In the genomic region with DNA sequence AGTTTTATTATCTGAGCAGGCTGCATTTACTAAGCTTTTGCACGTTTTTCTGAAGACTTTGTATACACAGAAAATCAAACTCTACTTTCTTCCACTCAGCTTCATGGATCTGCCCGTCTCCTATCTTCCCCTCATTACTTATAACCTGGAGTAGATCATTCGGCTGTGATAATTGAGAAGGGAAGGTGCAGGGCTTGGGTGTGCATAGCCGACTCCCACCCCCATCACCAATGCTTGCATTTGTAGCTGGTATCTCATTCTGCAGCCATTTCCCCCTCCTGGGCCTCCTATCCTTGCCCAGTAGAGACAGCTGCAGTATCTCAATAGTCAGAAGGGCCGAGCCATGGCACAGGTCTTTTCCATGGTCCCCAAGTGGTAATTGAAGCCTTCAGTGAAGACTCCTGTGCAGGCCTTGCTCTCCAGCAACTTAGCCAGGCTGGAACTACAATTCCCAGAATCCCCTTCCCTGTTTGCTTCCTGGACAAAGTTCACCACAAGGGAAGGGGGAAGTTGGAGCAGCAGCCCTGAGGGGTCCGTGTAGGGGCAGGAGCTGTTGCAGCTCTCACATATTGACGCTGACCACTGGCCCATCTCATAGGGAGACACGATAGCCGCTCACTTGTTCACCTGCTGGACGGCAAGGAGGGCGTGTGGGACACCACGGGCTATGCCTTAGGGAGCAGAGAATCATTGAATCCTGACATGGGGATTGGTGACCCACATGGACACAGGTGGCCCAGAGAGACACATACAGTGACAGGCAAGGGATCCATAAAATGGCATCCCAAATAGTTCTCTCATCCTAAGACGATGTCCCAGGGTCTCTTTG, we compare ENCODE assay signal across 9 cellular contexts. TPM values are rescaled to one million over a fixed set of nuclear protein-coding genes. Genes with fewer than 3 reads are reported as not detected.
DNase-seq lines count a peak whose midpoint lies in the region; ATAC-seq and TF ChIP-seq lines count a peak whose summit lies in the region.
"Had no signal": no experiment of that assay in that cellular context is flagged by ENCODE, and none has a peak within 500 bp of the region (broad histone marks: within the 10 kb centered on the region; RNA-seq: fewer than 3 reads in every experiment).

No MANE protein-coding gene starts in this region.

- no peaks in the 10 kb centered on the region for H3K36me3 ChIP-seq in Caco-2 (ENCODE audit: control insufficient read depth, insufficient read depth, low read length)
- H3K36me3 ChIP-seq in neuron (ENCODE audit: insufficient read depth, low read length): no peaks in the 10 kb centered on the region

- H3K9me3 ChIP-seq in Caco-2: 0 out of 2 replicates have a peak, but pooled peaks cover 2% of the 10 kb centered on the region
- H3K9me3 ChIP-seq in neuron (ENCODE audit: low read length): no peaks in the 10 kb centered on the region

- intact Hi-C loops in Caco-2 (cut with micrococcal nuclease; ENCODE audit: unreplicated experiment): no loop called here

- TF ChIP-seq CTCF in Caco-2 (IDR thresholded peaks at IDR 0.05; ENCODE audit: insufficient read depth in 1 of 2, low read depth in 1 of 2, low read length in 1 of 2, severe bottlenecking in 1 of 2, unreplicated experiment in 1 of 2): no peak

- H3K9me3 Mint-ChIP-seq in Caco-2 (ENCODE audit: unreplicated experiment): no peaks in the 10 kb centered on the region

- no peak for ATAC-seq in GM18498 (IDR thresholded peaks at IDR 0.05; ENCODE audit: unreplicated experiment)
- ATAC-seq in HG03432 (IDR thresholded peaks at IDR 0.05; ENCODE audit: unreplicated experiment): no peak

- H3K4me3 ChIP-seq in Caco-2 (ENCODE audit: low read depth, low read length) (peak overlapping the region; percentile 17; the same call in 1 of the 2 replicates), neuron (ENCODE audit: low read length) (peak overlapping the region; percentile 39)

- H3K27me3 ChIP-seq in Caco-2 (replicated peaks; ENCODE audit: control insufficient read depth, insufficient read depth, low read length) (no peaks in the 10 kb centered on the region), neuron (ENCODE audit: insufficient read depth, low read length) (peaks cover 38% of the 10 kb centered on the region)

- H3K4me1 Mint-ChIP-seq in Caco-2 (ENCODE audit: low read depth, unreplicated experiment): no peaks in the 10 kb centered on the region

- DNase-seq in Caco-2 (no peak), LHCN-M2 (ENCODE audit: low read depth) (peak; percentile 11), cerebellar cortex (ENCODE audit: low spot score) (peak; percentile 1), SIG-M5 (lab: John Stamatoyannopoulos, UW) (no peak)
- no peak for DNase-seq in stimulated activated naive CD4-positive, alpha-beta T cell (lab: John Stamatoyannopoulos, UW)
- DNase-seq: NCI-H2081 treated with DMSO at 0.1 percent for 48 hours had no signal

- no peaks in the 10 kb centered on the region for H3K36me3 Mint-ChIP-seq in Caco-2 (ENCODE audit: insufficient read depth, unreplicated experiment)

- CTCF ChIA-PET in Caco-2 (lab: Charles Lee): no interaction called here

- POLR2A ChIA-PET in Caco-2 (lab: Charles Lee): no interaction called here

- no peaks in the 10 kb centered on the region for H3K4me1 ChIP-seq in Caco-2
- H3K4me1 ChIP-seq in neuron (ENCODE audit: insufficient read depth, low read length): peaks cover 2% of the 10 kb centered on the region

- H3K4me3 Mint-ChIP-seq in Caco-2 (ENCODE audit: unreplicated experiment): peak overlapping the region; percentile 47

- peak overlapping the region; percentile 2 for H2AFZ ChIP-seq in neuron (ENCODE audit: low read depth, low read length)

- H3K27me3 Mint-ChIP-seq in Caco-2 (ENCODE audit: insufficient read depth, unreplicated experiment): peaks cover 12% of the 10 kb centered on the region

- no TSS peak for BruUV-seq in Caco-2 (replicated peaks; lab: Mats Ljungman, UMichigan)

- H3K27ac Mint-ChIP-seq in Caco-2 (ENCODE audit: unreplicated experiment): no peak overlapping the region

RNA-seq across cellular contexts. Expression of a gene that starts 2.1 kb away (rescaled TPM):
- not detected in 2 replicates for total RNA-seq in Caco-2 (2022)
- total RNA-seq in LHCN-M2 (2014; rRNA removed): not detected in 2 replicates
- polyA plus RNA-seq in LHCN-M2 (2012): not detected

RNA-seq across cellular contexts. Expression of a gene that starts 18.0 kb away (rescaled TPM):
- 0.79 TPM in 1 of 2 replicates, not detected in the other for total RNA-seq in Caco-2 (2022)
- total RNA-seq in LHCN-M2 (2014; rRNA removed): not detected in 2 replicates
- not detected for polyA plus RNA-seq in LHCN-M2 (2012)

RNA-seq across cellular contexts. Expression of a gene that starts 41.2 kb away (rescaled TPM):
- total RNA-seq in Caco-2 (2022) (not detected in 2 replicates), LHCN-M2 (2014; rRNA removed) (not detected in 2 replicates)
- polyA plus RNA-seq in LHCN-M2 (2012): not detected

RNA-seq across cellular contexts. Expression of a gene that starts 42.9 kb away (rescaled TPM):
- total RNA-seq in Caco-2 (2022) (not detected in 2 replicates), LHCN-M2 (2014; rRNA removed) (not detected in 2 replicates)
- 0.10 TPM for polyA plus RNA-seq in LHCN-M2 (2012)

Comparison
In these comparisons a context has a peak if more than half of its experiments do, and no peak if none do; other contexts are left out.
1. DNase-seq: peak in LHCN-M2 (single experiment) and cerebellar cortex (single experiment); none in Caco-2 (0 of 2), SIG-M5 (single experiment) and stimulated activated naive CD4-positive, alpha-beta T cell (0 of 6).